Comparison of ENCODE assay signal across 8 cellular contexts in the genomic region with DNA sequence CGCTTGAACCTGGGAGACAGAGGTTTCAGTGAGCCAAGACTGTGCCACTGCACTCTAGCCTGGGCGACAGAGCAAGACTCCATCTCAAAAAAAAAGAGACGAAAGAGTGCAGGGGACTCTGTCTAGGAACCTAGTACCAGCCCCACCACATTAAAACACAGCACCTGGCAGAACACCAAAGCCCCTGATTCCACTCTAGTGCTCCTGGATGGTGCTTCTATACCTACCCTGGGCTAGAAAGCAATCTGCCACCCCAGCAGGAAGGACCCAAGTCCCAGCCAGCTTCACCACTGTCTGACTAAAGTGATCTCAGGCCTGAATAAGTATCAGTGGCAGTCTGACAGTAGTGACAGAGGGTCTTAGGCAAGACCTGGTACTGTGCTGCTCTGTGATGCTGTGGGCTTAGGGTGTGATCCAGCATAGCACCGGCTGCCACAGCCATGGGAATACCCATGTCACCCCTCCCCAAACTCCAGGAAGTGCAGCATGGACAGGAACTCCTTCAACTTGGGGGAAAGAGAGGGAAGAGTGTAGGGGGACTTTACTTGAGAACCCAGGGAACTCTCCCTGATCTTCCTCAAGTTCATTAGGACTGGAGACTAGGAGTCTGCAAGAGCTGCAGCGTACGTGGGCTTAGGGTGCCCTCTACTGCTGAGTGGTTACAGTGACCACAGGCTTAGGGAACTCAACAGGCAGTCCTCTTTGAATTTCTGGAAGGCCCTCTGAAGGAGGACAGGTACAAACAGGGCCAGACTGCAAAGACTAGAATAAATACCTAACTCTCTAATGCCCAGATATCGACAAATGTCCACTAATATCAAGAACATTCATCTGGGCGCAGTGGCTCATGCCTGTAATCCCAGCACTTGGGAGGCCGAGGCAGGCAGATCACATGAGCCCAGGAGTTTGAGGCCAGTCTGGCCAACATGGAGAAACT. TPM values are rescaled to one million over a fixed set of nuclear protein-coding genes. Genes with fewer than 3 reads are reported as not detected.
A peak's percentile ranks its signal among the peaks of the same experiment; 100 is the strongest.
DNase-seq lines count a peak whose midpoint lies in the region; ATAC-seq and TF ChIP-seq lines count a peak whose summit lies in the region.

No MANE protein-coding gene starts in this region.

- H3K27ac ChIP-seq in epithelial cell of prostate: no peak overlapping the region
- no peak overlapping the region for H3K27ac ChIP-seq in stomach

- H3K4me3 ChIP-seq in stomach: no peak overlapping the region

- 68 to 74% (median 72%) methylated on average over 9 of the region's 9 CpGs for WGBS in stomach, 5 donors

- peaks cover 3% of the 10 kb centered on the region in 2 donors for H3K4me1 Mint-ChIP-seq in natural killer cell treated with Interleukin-12 subunit alpha and Interleukin-12 subunit beta and Interleukin-15 and Interleukin-18, amount 100 ng/mL, for 72 hours (ENCODE audit: low read depth in 2 of 2)

- intact Hi-C loops in stomach (cut with DNase I; ENCODE audit: low total_unique reads): loop anchor here (10.0 kb wide), 1 partner anchor 133 kb away; no protein-coding TSS in a partner anchor

- no peaks in the 10 kb centered on the region for H3K4me1 ChIP-seq in stomach

- H3K36me3 ChIP-seq in stomach: no peaks in the 10 kb centered on the region

- peak; percentile 82 to 87 for ATAC-seq in natural killer cell treated with Interleukin-12 subunit alpha and Interleukin-12 subunit beta and Interleukin-15 and Interleukin-18, amount 100 ng/mL, for 72 hours
- no peak for ATAC-seq in HG03095 (IDR thresholded peaks at IDR 0.05; ENCODE audit: unreplicated experiment)

- H3K27me3 ChIP-seq in stomach: no peaks in the 10 kb centered on the region

- peak; percentile 80 for DNase-seq in DMS114 treated with DMSO at 0.1 percent for 48 hours (lab: John Stamatoyannopoulos, UW; ENCODE audit: unreplicated experiment)
- DNase-seq in HT1080 (ENCODE audit: low read depth): peak; percentile 74
- peak; percentile 82 for DNase-seq in NOMO-1 treated with DMSO at 0.1 percent for 48 hours (lab: John Stamatoyannopoulos, UW; ENCODE audit: unreplicated experiment)
- peak; percentile 29 to 33 for DNase-seq in activated CD8-positive, alpha-beta memory T cell treated with anti-CD3 and anti-CD28 coated beads for 4 hours (ENCODE audit: low read depth in 2 of 2)
- DNase-seq in epithelial cell of prostate (ENCODE audit: low read depth, low spot score): peak; percentile 49
- DNase-seq in natural killer cell treated with Interleukin-12 subunit alpha and Interleukin-12 subunit beta and Interleukin-15 and Interleukin-18, amount 100 ng/mL, for 72 hours (ENCODE audit: low spot score): peak; percentile 65
- DNase-seq in stomach: peak; percentile 80

- H3K9me3 Mint-ChIP-seq in natural killer cell treated with Interleukin-12 subunit alpha and Interleukin-12 subunit beta and Interleukin-15 and Interleukin-18, amount 100 ng/mL, for 72 hours: no peaks in the 10 kb centered on the region

- no peak overlapping the region for H3K4me3 Mint-ChIP-seq in natural killer cell treated with Interleukin-12 subunit alpha and Interleukin-12 subunit beta and Interleukin-15 and Interleukin-18, amount 100 ng/mL, for 72 hours

- no peaks in the 10 kb centered on the region for H3K9me3 ChIP-seq in stomach

- TF ChIP-seq EP300 in stomach (IDR thresholded peaks at IDR 0.05): no peak

- H3K27me3 Mint-ChIP-seq in natural killer cell treated with Interleukin-12 subunit alpha and Interleukin-12 subunit beta and Interleukin-15 and Interleukin-18, amount 100 ng/mL, for 72 hours: no peaks in the 10 kb centered on the region

- TF ChIP-seq POLR2A in stomach (IDR thresholded peaks at IDR 0.05): no peak

- no peak overlapping the region for H3K27ac Mint-ChIP-seq in natural killer cell treated with Interleukin-12 subunit alpha and Interleukin-12 subunit beta and Interleukin-15 and Interleukin-18, amount 100 ng/mL, for 72 hours

- H3K36me3 Mint-ChIP-seq in natural killer cell treated with Interleukin-12 subunit alpha and Interleukin-12 subunit beta and Interleukin-15 and Interleukin-18, amount 100 ng/mL, for 72 hours: no peaks in the 10 kb centered on the region

- peak in 5 of 7 experiments; percentile 43 to 72 (median 64) for TF ChIP-seq CTCF in stomach (IDR thresholded peaks at IDR 0.05)

RNA-seq across cellular contexts. Expression of a gene that starts 30.0 kb away (rescaled TPM):
- 0.14 TPM in 1 of 2 replicates, not detected in the other for total RNA-seq in HT1080 (2014; rRNA removed; shearing (Covaris generic))
- polyA plus RNA-seq in HT1080 (2015; cell fraction: cytosol; rRNA removed): 0.09 and 0.66 TPM in 2 replicates
- polyA plus RNA-seq in HT1080 (2015; cell fraction: nucleus; rRNA removed): 0.39 and 0.41 TPM in 2 replicates
- 1 to 10 TPM in 1 of 2 donors, not detected in 1; 1.3 TPM for total RNA-seq in natural killer cell treated with Interleukin-12 subunit alpha and Interleukin-12 subunit beta and Interleukin-15 and Interleukin-18, amount 100 ng/mL, for 72 hours
- 100 to 1,000 TPM in 1 of 5 donors, 10 to 100 TPM in 2, 1 to 10 TPM in 2; 6.4 to 269 (median 12.6) TPM for total RNA-seq in stomach
- 1 to 10 TPM in 2 of 3 donors, under 1 TPM in 1; 0.92 to 3.3 (median 2.0) TPM for polyA plus RNA-seq in stomach

RNA-seq across cellular contexts. Expression of a gene that starts 40.9 kb away (rescaled TPM):
- not detected in 2 replicates for total RNA-seq in HT1080 (2014; rRNA removed; shearing (Covaris generic))
- polyA plus RNA-seq in HT1080 (2015; cell fraction: cytosol; rRNA removed): not detected in 2 replicates
- polyA plus RNA-seq in HT1080 (2015; cell fraction: nucleus; rRNA removed): not detected in 2 replicates
- total RNA-seq in natural killer cell treated with Interleukin-12 subunit alpha and Interleukin-12 subunit beta and Interleukin-15 and Interleukin-18, amount 100 ng/mL, for 72 hours: 1 to 10 TPM; 1.7 to 3.3 TPM
- under 1 TPM in 1 of 5 donors, not detected in 4; 0.18 TPM for total RNA-seq in stomach
- polyA plus RNA-seq in stomach: not detected

Comparison
In these comparisons a context has a peak if more than half of its experiments do, and no peak if none do; other contexts are left out.
1. DNase-seq: peak in every context shown above with its lines; median percentile 82 in NOMO-1 treated with DMSO at 0.1 percent for 48 hours; 80 in DMS114 treated with DMSO at 0.1 percent for 48 hours; 80 in stomach; 74 in HT1080; 65 in natural killer cell treated with Interleukin-12 subunit alpha and Interleukin-12 subunit beta and Interleukin-15 and Interleukin-18, amount 100 ng/mL, for 72 hours; 49 in epithelial cell of prostate; 31 in activated CD8-positive, alpha-beta memory T cell treated with anti-CD3 and anti-CD28 coated beads for 4 hours.